15 cellular contexts compared by ENCODE assay signal in the genomic region with DNA sequence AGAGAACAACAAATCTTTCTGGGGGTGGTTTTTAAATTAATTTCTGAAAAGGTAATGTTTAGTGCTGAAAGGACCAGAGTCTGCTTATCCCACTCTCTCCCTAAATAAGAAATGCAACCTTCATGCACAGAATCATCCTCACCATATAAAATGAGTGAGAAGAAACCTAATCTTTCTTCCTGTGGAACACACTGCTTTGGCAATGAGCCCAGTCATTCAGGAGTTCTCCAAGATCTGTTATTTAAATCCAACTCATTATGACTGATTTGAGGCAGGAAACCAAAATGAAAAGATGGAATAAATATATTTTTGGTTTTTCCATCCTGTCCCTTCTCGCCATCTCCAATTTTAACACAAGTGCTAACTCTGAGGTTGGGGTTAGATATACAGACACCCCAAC.
DNase-seq lines count a peak whose midpoint lies in the region; TF ChIP-seq lines count a peak whose summit lies in the region.
"Had no signal": no experiment of that assay in that cellular context is flagged by ENCODE, and none has a peak within 500 bp of the region (broad histone marks: within the 10 kb centered on the region; RNA-seq: fewer than 3 reads in every experiment).

No MANE protein-coding gene starts in this region.

- POLR2A ChIA-PET in HEK293 (lab: Yijun Ruan, JAX) = no interaction called here

- peaks cover 0 to 6% of the 10 kb centered on the region in 2 experiments; a peak in 1 of 3 replicates for H3K36me3 ChIP-seq in HEK293 (ENCODE audit: control insufficient read depth in 2 of 2, insufficient read depth in 1 of 2, low read length in 2 of 2)
- H3K36me3 ChIP-seq: tibial artery had no signal

- CTCF ChIA-PET in HEK293 (lab: Yijun Ruan, JAX) = interaction anchor here (0.6 to 0.7 kb wide), 2 partner anchors 181 to 433 kb away, joined by 3 to 5 read pairs; no protein-coding TSS in a partner anchor

- DNase-seq in OCI-M1 (lab: John Stamatoyannopoulos, UW) (peak; percentile 6), choroid plexus epithelial cell (ENCODE audit: low read depth) (peak; percentile 81), retinal pigment epithelial cell (ENCODE audit: low read depth) (peak; percentile 45), COLO668 (lab: John Stamatoyannopoulos, UW; ENCODE audit: unreplicated experiment) (no peak), HuH-7.5 (ENCODE audit: low spot score) (no peak)
- DNase-seq in activated naive CD4-positive, alpha-beta T cell treated with Interleukin-2 at 50 U/mL for 16 hours = no peak
- DNase-seq: activated B cell treated with CpG ODN at 0.5 μM for 24 hours; activated CD8-positive, alpha-beta memory T cell treated with anti-CD3 and anti-CD28 coated beads, Interleukin-2, amount 50 U/mL, for 48 hours; hippocampal formation; NCI-H1417 treated with DMSO at 0.1 percent for 48 hours; stimulated activated CD4-positive, alpha-beta T cell treated with anti-CD3 and anti-CD28 coated beads, Interleukin-1b, Interleukin-23, amount 100 ng/mL, for 48 hours; stimulated activated CD8-positive, alpha-beta memory T cell treated with anti-CD3 and anti-CD28 coated beads, Interleukin-4, amount 100 ng/mL, for 48 hours; T-cell; tibial artery had no signal

- no peak overlapping the region for H3K4me3 ChIP-seq in HEK293 (ENCODE audit: low read depth, low read length)
- H3K4me3 ChIP-seq in choroid plexus epithelial cell (ENCODE audit: low read depth, low read length) = no peak overlapping the region
- H3K4me3 ChIP-seq in retinal pigment epithelial cell (ENCODE audit: low read length) = no peak overlapping the region
- H3K4me3 ChIP-seq: tibial artery had no signal

- H3K27ac ChIP-seq in HEK293 (ENCODE audit: extremely low read depth, low read depth, low read length) = no peak overlapping the region
- H3K27ac ChIP-seq: tibial artery had no signal

- H3K9me3 ChIP-seq in HEK293 (ENCODE audit: control insufficient read depth, insufficient read depth, low read depth, low read length) = no peaks in the 10 kb centered on the region
- H3K9me3 ChIP-seq: tibial artery had no signal

- TF ChIP-seq CTCF in HEK293 (tag by site-specific recombination; IDR thresholded peaks at IDR 0.05) = no peak
- TF ChIP-seq CTCF in choroid plexus epithelial cell (conservative IDR thresholded peaks at IDR 0.05; ENCODE audit: low read depth, low read length) = no peak
- no peak for TF ChIP-seq CTCF in retinal pigment epithelial cell (conservative IDR thresholded peaks at IDR 0.05; ENCODE audit: low read depth, low read length)

- peaks cover 3% of the 10 kb centered on the region; the same call in 1 of the 2 replicates for H3K4me1 ChIP-seq in HEK293 (ENCODE audit: control insufficient read depth, insufficient read depth, low read length)

TF ChIP-seq in HEK293, 187 proteins besides CTCF, POLR2A, EP300 and RAD21:
- no peak for TF ChIP-seq GLI2 (tag by site-specific recombination; IDR thresholded peaks at IDR 0.05; ENCODE audit: borderline replicate concordance, low read depth)
- TF ChIP-seq, protein P1, sequence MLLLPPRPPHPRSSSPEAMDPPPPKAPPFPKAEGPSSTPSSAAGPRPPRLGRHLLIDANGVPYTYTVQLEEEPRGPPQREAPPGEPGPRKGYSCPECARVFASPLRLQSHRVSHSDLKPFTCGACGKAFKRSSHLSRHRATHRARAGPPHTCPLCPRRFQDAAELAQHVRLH (tag by site-specific recombination; IDR thresholded peaks at IDR 0.05) = no peak
- TF ChIP-seq SP3 (tag by site-specific recombination; IDR thresholded peaks at IDR 0.05) = no peak
- 0 out of 2 replicates have a peak, but pooled peaks have one; percentile 12 for TF ChIP-seq ZBTB17 (tag by site-specific recombination; IDR thresholded peaks at IDR 0.05)

Comparison
In these comparisons a context has a peak if more than half of its experiments do, and no peak if none do; other contexts are left out.
1. DNase-seq: peak in OCI-M1 (single experiment), choroid plexus epithelial cell (single experiment) and retinal pigment epithelial cell (single experiment); none in COLO668 (single experiment), activated naive CD4-positive, alpha-beta T cell treated with Interleukin-2 at 50 U/mL for 16 hours (single experiment) and HuH-7.5 (single experiment).